Comparison of ENCODE assay signal across 1 cellular context in the genomic region with DNA sequence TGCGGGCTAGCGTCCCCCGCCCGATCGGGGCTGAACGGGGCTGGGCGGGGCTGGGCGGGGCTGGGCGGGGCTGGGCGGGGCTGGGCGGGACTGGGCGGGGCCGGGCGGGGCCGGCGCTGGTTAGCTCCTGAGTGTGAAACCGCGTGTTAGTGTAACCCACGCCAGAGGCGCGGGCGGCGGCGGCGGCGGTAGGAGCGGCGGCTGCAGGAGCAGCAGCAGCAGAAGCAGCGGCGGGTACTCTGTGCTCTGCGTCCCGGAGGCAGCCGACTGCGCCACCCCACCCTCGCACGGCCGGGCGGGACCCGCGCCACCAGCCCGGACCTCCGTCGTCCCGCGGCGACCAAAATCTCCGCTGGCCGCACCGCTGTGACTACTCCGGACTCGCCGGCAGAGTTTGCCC.
A peak's percentile ranks its signal among the peaks of the same experiment; 100 is the strongest.
TF ChIP-seq lines count a peak whose summit lies in the region.

No MANE protein-coding gene starts in this region.

TF ChIP-seq in H1, 55 proteins besides CTCF, POLR2A, EP300 and RAD21 (continued from another document):
- TF ChIP-seq, protein P1, sequence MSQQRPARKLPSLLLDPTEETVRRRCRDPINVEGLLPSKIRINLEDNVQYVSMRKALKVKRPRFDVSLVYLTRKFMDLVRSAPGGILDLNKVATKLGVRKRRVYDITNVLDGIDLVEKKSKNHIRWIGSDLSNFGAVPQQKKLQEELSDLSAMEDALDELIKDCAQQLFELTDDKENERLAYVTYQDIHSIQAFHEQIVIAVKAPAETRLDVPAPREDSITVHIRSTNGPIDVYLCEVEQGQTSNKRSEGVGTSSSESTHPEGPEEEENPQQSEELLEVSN (IDR thresholded peaks at IDR 0.05): peak; percentile 51; the same call in 1 of the 2 replicates
- TF ChIP-seq, protein P2, sequence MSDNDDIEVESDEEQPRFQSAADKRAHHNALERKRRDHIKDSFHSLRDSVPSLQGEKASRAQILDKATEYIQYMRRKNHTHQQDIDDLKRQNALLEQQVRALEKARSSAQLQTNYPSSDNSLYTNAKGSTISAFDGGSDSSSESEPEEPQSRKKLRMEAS (IDR thresholded peaks at IDR 0.05): peak; percentile 59; the same call in 1 of the 2 replicates
- TF ChIP-seq GABPA (IDR thresholded peaks at IDR 0.05; ENCODE audit: borderline replicate concordance, insufficient read depth, low read length): no peak
